ENCODE assay signal across 8 cellular contexts in genomic region chr7:134737561-134738353, GRCh38. TPM values are rescaled to one million over a fixed set of nuclear protein-coding genes. Genes with fewer than 3 reads are reported as not detected.
DNase-seq lines count a peak whose midpoint lies in the region; ATAC-seq, FAIRE-seq and TF ChIP-seq lines count a peak whose summit lies in the region.

No MANE protein-coding gene starts in this region.

- H4K20me1 ChIP-seq in astrocyte (ENCODE audit: insufficient read depth, low read length), result no peaks in the 10 kb centered on the region

- H2AFZ ChIP-seq in astrocyte (ENCODE audit: low read depth, low read length), result no peak overlapping the region

- H3K79me2 ChIP-seq in astrocyte (ENCODE audit: insufficient read depth, low read length), result no peaks in the 10 kb centered on the region

- no peaks in the 10 kb centered on the region for H3K9me3 Mint-ChIP-seq in astrocyte (ENCODE audit: unreplicated experiment)

- POLR2A ChIA-PET in AG04449 (lab: Yijun Ruan, JAX), result interaction anchor here (0.7 to 1.7 kb wide), 4 partner anchors 41 to 44 kb away, joined by 3 to 4 read pairs (median 3); partner anchors contain the start of gene CALD1

- peak overlapping the region; percentile 37 for H3K4me3 Mint-ChIP-seq in astrocyte (ENCODE audit: unreplicated experiment)

- CTCF ChIA-PET in AG04449 (lab: Yijun Ruan, JAX), result interaction anchor here (1.5 to 9.6 kb wide), 2 partner anchors 13 to 48 kb away, joined by 4 to 96 read pairs; no protein-coding TSS in a partner anchor

- no peaks in the 10 kb centered on the region for H3K27me3 ChIP-seq in astrocyte (ENCODE audit: insufficient read depth, low read length)

- FAIRE-seq in astrocyte (lab: Jason Lieb, UNC), result peak; percentile 85

- H3K4me1 ChIP-seq in astrocyte (ENCODE audit: insufficient read depth, low read length), result peaks cover 43% of the 10 kb centered on the region

- peaks cover 9% of the 10 kb centered on the region for H3K36me3 Mint-ChIP-seq in astrocyte (ENCODE audit: low read depth, unreplicated experiment)

- DNase-seq in AG04449 (ENCODE audit: low read depth, low spot score) (peak; percentile 90), astrocyte (ENCODE audit: low read depth) (peak; percentile 98), myocyte (ENCODE audit: low read depth) (peak; percentile 89), NCI-H2081 (lab: John Stamatoyannopoulos, UW) (no peak), posterior cingulate gyrus (no peak)
- no peak for DNase-seq in activated effector memory CD4-positive, alpha-beta T cell treated with Interleukin-2 at 50 U/mL for 16 hours

- no peaks in the 10 kb centered on the region for H3K36me3 ChIP-seq in astrocyte (ENCODE audit: insufficient read depth, low read length)

- no peaks in the 10 kb centered on the region for H3K27me3 Mint-ChIP-seq in astrocyte (ENCODE audit: low read depth, unreplicated experiment)

- H3K9ac ChIP-seq in astrocyte (ENCODE audit: low read length), result peak overlapping the region; percentile 73

- ATAC-seq in HG02884 (IDR thresholded peaks at IDR 0.05; ENCODE audit: unreplicated experiment), result peak; percentile 65
- no peak for ATAC-seq in HG03045 (IDR thresholded peaks at IDR 0.05; ENCODE audit: unreplicated experiment)

- no peak for TF ChIP-seq CTCF in AG04449 (IDR thresholded peaks at IDR 0.05; ENCODE audit: insufficient read depth, low read length, missing control alignments)
- no peak for TF ChIP-seq CTCF in astrocyte (IDR thresholded peaks at IDR 0.05; ENCODE audit: insufficient read depth, low read depth, low read length)

- intact Hi-C loops in posterior cingulate gyrus (cut with DNase I), result no loop called here

- H3K9me3 ChIP-seq in astrocyte (ENCODE audit: insufficient read depth, low read depth, low read length), result no peaks in the 10 kb centered on the region

- peak overlapping the region; percentile 96 for H3K27ac Mint-ChIP-seq in astrocyte (ENCODE audit: unreplicated experiment)

- peak overlapping the region; percentile 69 for H3K4me2 ChIP-seq in astrocyte (ENCODE audit: low read length)

- peaks cover 64% of the 10 kb centered on the region for H3K4me1 Mint-ChIP-seq in astrocyte (ENCODE audit: low read depth, unreplicated experiment)

- no peak overlapping the region for H3K4me3 ChIP-seq in AG04449 (ENCODE audit: low read depth, low read length)
- peak overlapping the region; percentile 17 for H3K4me3 ChIP-seq in astrocyte (ENCODE audit: insufficient read depth, low read depth, low read length)

- peak overlapping the region; percentile 95 for H3K27ac ChIP-seq in astrocyte (ENCODE audit: low read depth, low read length)

RNA-seq across cellular contexts. Expression of gene CALD1, which starts 41.7 kb away (rescaled TPM):
- total RNA-seq in astrocyte (1,834 and 1,872 TPM in 2 replicates), myocyte (202 and 228 TPM in 2 replicates)
- 947 TPM for polyA plus RNA-seq in myocyte (2012)

Comparison
In these comparisons a context has a peak if more than half of its experiments do, and no peak if none do; other contexts are left out.
1. DNase-seq: peak in AG04449 (single experiment), astrocyte (single experiment) and myocyte (single experiment); none in activated effector memory CD4-positive, alpha-beta T cell treated with Interleukin-2 at 50 U/mL for 16 hours (single experiment), NCI-H2081 (0 of 2) and posterior cingulate gyrus (0 of 10).